Comparison of ENCODE assay signal across 8 cellular contexts in genomic region chr10:31581741-31582323, GRCh38.
DNase-seq lines count a peak whose midpoint lies in the region; ATAC-seq and TF ChIP-seq lines count a peak whose summit lies in the region.

No MANE protein-coding gene starts in this region.

- TF ChIP-seq CTCF in heart right ventricle (IDR thresholded peaks at IDR 0.05) (no peak), colonic mucosa (IDR thresholded peaks at IDR 0.05) (no peak), upper lobe of right lung (IDR thresholded peaks at IDR 0.05) (no peak)

- H3K4me1 ChIP-seq in heart right ventricle (peaks cover 6 to 53% (median 36%) of the 10 kb centered on the region in 9 donors), colonic mucosa (no peaks in the 10 kb centered on the region), upper lobe of right lung (peaks cover 17% of the 10 kb centered on the region)

- H3K9ac ChIP-seq in colonic mucosa (ENCODE audit: low read depth in 2 of 2, low read length in 2 of 2) = no peak overlapping the region

- peak overlapping the region in 8 of 10 donors; percentile 16 to 83 (median 66) for H3K27ac ChIP-seq in heart right ventricle
- peak overlapping the region; percentile 40 for H3K27ac ChIP-seq in colonic mucosa
- H3K27ac ChIP-seq in upper lobe of right lung = peak overlapping the region; percentile 47

- H3K4me3 ChIP-seq in heart right ventricle (no peak overlapping the region), colonic mucosa (no peak overlapping the region), upper lobe of right lung (no peak overlapping the region)

- no peaks in the 10 kb centered on the region for H3K27me3 ChIP-seq in heart right ventricle
- H3K27me3 ChIP-seq in colonic mucosa = no peaks in the 10 kb centered on the region
- H3K27me3 ChIP-seq in upper lobe of right lung = no peaks in the 10 kb centered on the region

- DNase-seq in heart right ventricle (peak in 1 of 2 donors; percentile 27), cardiac septum (ENCODE audit: low spot score) (no peak), colonic mucosa (no peak), upper lobe of right lung (no peak), nucleus accumbens (lab: John Stamatoyannopoulos, UW) (no peak), NCI-H187 treated with DMSO at 0.1 percent for 48 hours (lab: John Stamatoyannopoulos, UW) (no peak)
- DNase-seq in NK-92 treated with Interleukin-12 subunit alpha and Interleukin-12 subunit beta, amount 100 ng/mL, for 24 hours (lab: John Stamatoyannopoulos, UW) = no peak

- peak in 7 of 8 donors; percentile 39 to 54 (median 48) for ATAC-seq in heart right ventricle
- ATAC-seq in HG03280 (IDR thresholded peaks at IDR 0.05; ENCODE audit: unreplicated experiment) = peak; percentile 48
- peak; percentile 53 for ATAC-seq in upper lobe of right lung

- 73 to 77% methylated on average over 9 of the region's 9 CpGs for WGBS in heart right ventricle, 2 donors

- H3K9me3 ChIP-seq in heart right ventricle (peaks cover 0 to 10% (median 0%) of the 10 kb centered on the region in 11 donors), colonic mucosa (no peaks in the 10 kb centered on the region), upper lobe of right lung (no peaks in the 10 kb centered on the region)

- intact Hi-C loops in heart right ventricle (cut with DNase I) = loop anchor here in 2 of 10 donors (5.0 kb wide), 2 partner anchors 55 to 60 kb away; no protein-coding TSS in a partner anchor
- intact Hi-C loops in cardiac septum (cut with DNase I) = no loop called here
- intact Hi-C loops in colonic mucosa (cut with DNase I) = no loop called here
- intact Hi-C loops in upper lobe of right lung (cut with DNase I) = no loop called here

- H3K36me3 ChIP-seq in heart right ventricle = no peaks in the 10 kb centered on the region
- H3K36me3 ChIP-seq in colonic mucosa = no peaks in the 10 kb centered on the region
- no peaks in the 10 kb centered on the region for H3K36me3 ChIP-seq in upper lobe of right lung
